8 cellular contexts compared by ENCODE assay signal in genomic region chr22:17120711-17121234, GRCh38. TPM values are rescaled to one million over a fixed set of nuclear protein-coding genes. Genes with fewer than 3 reads are reported as not detected.
DNase-seq lines count a peak whose midpoint lies in the region; FAIRE-seq and TF ChIP-seq lines count a peak whose summit lies in the region.

No MANE protein-coding gene starts in this region.

- peaks cover 0 to 5% (median 0%) of the 10 kb centered on the region in 7 donors for H3K9me3 Mint-ChIP-seq in CD14-positive monocyte

- H3K36me3 ChIP-seq in duodenal mucosa (ENCODE audit: control insufficient read depth in 1 of 2, insufficient read depth in 2 of 2, low read length in 2 of 2), result no peaks in the 10 kb centered on the region
- H3K36me3 ChIP-seq in neural cell (ENCODE audit: insufficient read depth, low read length), result no peaks in the 10 kb centered on the region

- H3K79me2 ChIP-seq in neural cell (replicated peaks; ENCODE audit: insufficient read depth, low read length), result peaks cover 7% of the 10 kb centered on the region

- DNase-seq in Daoy (ENCODE audit: low read depth) (peak; percentile 30), NB4 (ENCODE audit: low read depth) (peak; percentile 66), GDM1 (lab: John Stamatoyannopoulos, UW) (no peak), HK-2 (ENCODE audit: unreplicated experiment) (no peak), GM12891 (ENCODE audit: insufficient read length, low spot score) (no peak), CD14-positive monocyte (ENCODE audit: low spot score) (no peak)

- TF ChIP-seq EP300 in neural cell (conservative IDR thresholded peaks at IDR 0.05; ENCODE audit: poor library complexity, severe bottlenecking), result no peak

- peak overlapping the region in 1 of 2 donors; percentile 87 for H3K4me3 Mint-ChIP-seq in CD14-positive monocyte

- no peak for TF ChIP-seq CTCF in NB4 (IDR thresholded peaks at IDR 0.05; ENCODE audit: low read depth, low read length)
- no peak for TF ChIP-seq CTCF in neural cell (IDR thresholded peaks at IDR 0.05; ENCODE audit: poor library complexity, severe bottlenecking)
- no peak for TF ChIP-seq CTCF in CD14-positive monocyte (IDR thresholded peaks at IDR 0.05)

- H3K27me3 ChIP-seq in duodenal mucosa (ENCODE audit: control insufficient read depth in 1 of 2, insufficient read depth in 2 of 2, low read length in 2 of 2), result peaks cover 14 to 20% of the 10 kb centered on the region in 2 donors
- no peaks in the 10 kb centered on the region for H3K27me3 ChIP-seq in neural cell (ENCODE audit: insufficient read depth, low read depth, low read length)

- no peak overlapping the region for H3K4me2 ChIP-seq in neural cell (ENCODE audit: low read length)

- H3K9me2 ChIP-seq in neural cell (ENCODE audit: insufficient read depth, low read length), result no peaks in the 10 kb centered on the region

- peaks cover 0 to 21% (median 8%) of the 10 kb centered on the region in 3 donors for H3K27me3 Mint-ChIP-seq in CD14-positive monocyte (ENCODE audit: low read depth in 3 of 3)

- H3K36me3 Mint-ChIP-seq in CD14-positive monocyte, result peaks cover 0 to 5% of the 10 kb centered on the region in 2 donors

- no peaks in the 10 kb centered on the region for H4K20me1 ChIP-seq in neural cell (ENCODE audit: insufficient read depth)

- H3K9ac ChIP-seq in duodenal mucosa (ENCODE audit: low read depth in 1 of 2, low read length in 2 of 2) (no peak overlapping the region), neural cell (ENCODE audit: low read length) (peak overlapping the region; percentile 85)

- no peak overlapping the region for H3K27ac ChIP-seq in duodenal mucosa (ENCODE audit: low read depth, low read length)
- H3K27ac ChIP-seq in neural cell (ENCODE audit: low read length), result peak overlapping the region; percentile 62

- FAIRE-seq in GM12891 (lab: Jason Lieb, UNC), result no peak

- TF ChIP-seq RAD21 in neural cell (conservative IDR thresholded peaks at IDR 0.05), result no peak

- H3K4me1 Mint-ChIP-seq in CD14-positive monocyte, result peaks cover 51% of the 10 kb centered on the region

- intact Hi-C loops in CD14-positive monocyte (cut with micrococcal nuclease), result loop anchor here (2.0 to 5.0 kb wide), 2 partner anchors 14 to 37 kb away; partner anchors contain the start of gene HDHD5 (in 1 of the 2)

- H3K27ac Mint-ChIP-seq in CD14-positive monocyte, result no peak overlapping the region

- H3K9me3 ChIP-seq in duodenal mucosa (ENCODE audit: control insufficient read depth in 1 of 2, low read length in 2 of 2), result no peaks in the 10 kb centered on the region
- no peaks in the 10 kb centered on the region for H3K9me3 ChIP-seq in neural cell (ENCODE audit: low read length)

- H3K4me3 ChIP-seq in NB4 (ENCODE audit: low read depth, low read length), result no peak overlapping the region
- peak overlapping the region; percentile 36 to 46 for H3K4me3 ChIP-seq in duodenal mucosa (ENCODE audit: low read depth in 1 of 2, low read length in 2 of 2)
- peak overlapping the region; percentile 76 for H3K4me3 ChIP-seq in neural cell (ENCODE audit: low read length)

- TF ChIP-seq POLR2A in NB4 (IDR thresholded peaks at IDR 0.05; ENCODE audit: extremely low read depth, insufficient read length) (no peak), GM12891 (IDR thresholded peaks at IDR 0.05; ENCODE audit: low read depth, low read length) (no peak)

- no peaks in the 10 kb centered on the region for H3F3A ChIP-seq in neural cell (ENCODE audit: insufficient read depth, low read length, poor library complexity, severe bottlenecking)

- H2AFZ ChIP-seq in neural cell (ENCODE audit: low read depth, low read length), result no peak overlapping the region

- peaks cover 11 to 18% of the 10 kb centered on the region in 2 donors for H3K4me1 ChIP-seq in duodenal mucosa (ENCODE audit: control insufficient read depth in 1 of 2, insufficient read depth in 2 of 2, low read length in 2 of 2)

TF ChIP-seq in neural cell, 6 proteins besides CTCF, POLR2A, EP300 and RAD21:
- TF ChIP-seq MXI1 (conservative IDR thresholded peaks at IDR 0.05; ENCODE audit: poor library complexity, severe bottlenecking) (peak; percentile 64), TAF1 (IDR thresholded peaks at IDR 0.05; ENCODE audit: low read depth) (no peak)

TF ChIP-seq in GM12891, 5 proteins besides CTCF, POLR2A, EP300 and RAD21:
- TF ChIP-seq POU2F2 (IDR thresholded peaks at IDR 0.05; ENCODE audit: low read depth, low read length) (no peak), SPI1 (IDR thresholded peaks at IDR 0.05; ENCODE audit: low read depth, low read length) (no peak), TAF1 (IDR thresholded peaks at IDR 0.05; ENCODE audit: low read depth, low read length) (no peak), PAX5 (IDR thresholded peaks at IDR 0.05; ENCODE audit: insufficient read depth, low read length, severe bottlenecking) (no peak), POLR2AphosphoS5 (IDR thresholded peaks at IDR 0.05; ENCODE audit: low read depth, low read length) (no peak)
TF ChIP-seq in GM12891: peak in this region for 0.

RNA-seq across cellular contexts. Expression of gene TMEM121B, which starts 0.4 kb away (rescaled TPM):
- 0.11 and 0.21 TPM in 2 replicates for total RNA-seq in Daoy (2014; rRNA removed; shearing (Covaris generic))
- polyA plus RNA-seq in neural cell, result 15.8 and 16.8 TPM in 2 replicates
- polyA minus RNA-seq in neural cell, result 24.6 and 26.7 TPM in 2 replicates
- polyA plus RNA-seq in GM12891 (2012; ENCODE audit: low read depth, missing spikeins), result 0.08 TPM
- 1 to 10 TPM; 1.4 to 1.9 TPM for polyA plus RNA-seq in CD14-positive monocyte

RNA-seq across cellular contexts. Expression of gene IL17RA, which starts 36.0 kb away (rescaled TPM):
- total RNA-seq in Daoy (2014; rRNA removed; shearing (Covaris generic)), result 1.8 and 3.3 TPM in 2 replicates
- 0.08 and 0.52 TPM in 2 replicates for polyA plus RNA-seq in neural cell
- polyA minus RNA-seq in neural cell, result 0.12 and 0.24 TPM in 2 replicates
- polyA plus RNA-seq in GM12891 (2012; ENCODE audit: low read depth, missing spikeins), result 2.3 TPM
- polyA plus RNA-seq in CD14-positive monocyte, result 100 to 1,000 TPM in 1 of 2 donors, 10 to 100 TPM in 1; 68.3 to 118 TPM

RNA-seq across cellular contexts. Expression of gene HDHD5, which starts 38.3 kb away (rescaled TPM):
- 51.1 and 60.6 TPM in 2 replicates for total RNA-seq in Daoy (2014; rRNA removed; shearing (Covaris generic))
- polyA plus RNA-seq in neural cell (91.3 and 95.3 TPM in 2 replicates), CD14-positive monocyte (100 to 1,000 TPM in 1 of 2 donors, 10 to 100 TPM in 1; 79.9 to 119 TPM)
- polyA minus RNA-seq in neural cell, result 44.5 and 51.9 TPM in 2 replicates
- 29.7 TPM for polyA plus RNA-seq in GM12891 (2012; ENCODE audit: low read depth, missing spikeins)

Comparison
In these comparisons a context has a peak if more than half of its experiments do, and no peak if none do; other contexts are left out.
1. DNase-seq: peak in Daoy (single experiment) and NB4 (single experiment); none in GDM1 (single experiment), HK-2 (single experiment), GM12891 (single experiment) and CD14-positive monocyte (single experiment).
2. RNA of gene IL17RA, which starts 36.0 kb away (polyA plus RNA-seq): 68.3 to 118 TPM in CD14-positive monocyte; 0.08 to 0.52 TPM in neural cell; every median in the first group is over 10 times any median in the second.